In genomic region chrX:105190252-105190853, GRCh38 we compare ENCODE assay signal across 8 cellular contexts. TPM values are rescaled to one million over a fixed set of nuclear protein-coding genes. Genes with fewer than 3 reads are reported as not detected.
DNase-seq lines count a peak whose midpoint lies in the region; ATAC-seq, FAIRE-seq and TF ChIP-seq lines count a peak whose summit lies in the region.

No MANE protein-coding gene starts in this region.

- no peak overlapping the region for H3K27ac ChIP-seq in H1 (ENCODE audit: low read depth, low read length)
- no peak overlapping the region for H3K27ac ChIP-seq in neuronal stem cell (replicated peaks; ENCODE audit: low read length)

- H3K27me3 ChIP-seq in H1 (replicated peaks in 1 of 4; ENCODE audit: control insufficient read depth in 3 of 4, extremely low read depth in 1 of 4, insufficient read depth in 3 of 4, low read length in 3 of 4) (no peaks in the 10 kb centered on the region), neuronal stem cell (ENCODE audit: control insufficient read depth in 3 of 3, insufficient read depth in 3 of 3, low read depth in 1 of 3, low read length in 3 of 3) (no peaks in the 10 kb centered on the region)

- no peaks in the 10 kb centered on the region for H3K23me2 ChIP-seq in H1 (ENCODE audit: low read depth, low read length)

- H3K36me3 ChIP-seq in H1 (ENCODE audit: control insufficient read depth in 2 of 4, insufficient read depth in 4 of 4, low read length in 3 of 4) (no peaks in the 10 kb centered on the region), neuronal stem cell (replicated peaks in 1 of 2; ENCODE audit: control insufficient read depth in 2 of 2, insufficient read depth in 2 of 2, low read length in 2 of 2) (no peaks in the 10 kb centered on the region)

- no peaks in the 10 kb centered on the region for H3K79me1 ChIP-seq in H1 (ENCODE audit: low read depth, low read length)
- no peaks in the 10 kb centered on the region for H3K79me1 ChIP-seq in neuronal stem cell (ENCODE audit: low read depth, low read length)

- FAIRE-seq in H1 (lab: Jason Lieb, UNC) = no peak

- peak; percentile 61 to 64 for TF ChIP-seq RAD21 in H1 (IDR thresholded peaks at IDR 0.05 in 1 of 2, conservative IDR thresholded peaks at IDR 0.05 in 1 of 2; ENCODE audit: low read depth in 2 of 2, low read length in 2 of 2)

- POLR2A ChIA-PET in H1 (lab: Charles Lee; ENCODE audit: partially characterized antibody) = no interaction called here

- no peak overlapping the region; the same call in 1 of the 2 replicates for H2AFZ ChIP-seq in H1 (ENCODE audit: low read length)
- H2AFZ ChIP-seq in neuronal stem cell (ENCODE audit: low read length) = no peak overlapping the region

- H3K4me3 ChIP-seq in H1 (ENCODE audit: extremely low read depth in 1 of 4, insufficient read depth in 2 of 4, low read depth in 3 of 4, low read length in 4 of 4) = no peak overlapping the region
- H3K4me3 ChIP-seq in neuronal stem cell (ENCODE audit: low read length in 2 of 2) = no peak overlapping the region

- H3K56ac ChIP-seq in H1 (replicated peaks; ENCODE audit: insufficient read length, low read depth, low read length) = no peak overlapping the region

- no peak overlapping the region for H2AK5ac ChIP-seq in H1 (ENCODE audit: low read depth, low read length)
- H2AK5ac ChIP-seq in neuronal stem cell (ENCODE audit: low read depth, low read length) = no peak overlapping the region

- H2BK12ac ChIP-seq in H1 (ENCODE audit: low read depth, low read length) (no peak overlapping the region), neuronal stem cell (ENCODE audit: low read length) (no peak overlapping the region)

- no peak for TF ChIP-seq POLR2A in H1 (IDR thresholded peaks at IDR 0.05; ENCODE audit: control extremely low read depth in 1 of 2, low read depth in 2 of 2, low read length in 2 of 2)

- no peaks in the 10 kb centered on the region for H3K79me2 ChIP-seq in H1 (ENCODE audit: control insufficient read depth in 1 of 2, insufficient read depth in 2 of 2, low read length in 2 of 2)

- H3K23ac ChIP-seq in H1 (ENCODE audit: insufficient read length) = no peak overlapping the region
- H3K23ac ChIP-seq in neuronal stem cell (ENCODE audit: low read depth, low read length, poor library complexity) = no peak overlapping the region

- no peak overlapping the region for H3K14ac ChIP-seq in H1 (ENCODE audit: insufficient read length)
- no peak overlapping the region for H3K14ac ChIP-seq in neuronal stem cell (ENCODE audit: low read length)

- WGBS in H1 (ENCODE audit: extremely low coverage in 1 of 2, insufficient coverage in 1 of 2, insufficient read length in 1 of 2, insufficient replicate concordance in 2 of 2, low coverage in 1 of 2, low lambda C conversion rate in 2 of 2, missing lambda C conversion rate in 1 of 2), 2 experiments = 0% methylated on average over 1 of the region's 2 CpGs; no CpG with 5 or more reads in 1 of the 2 experiments
- WGBS in neuronal stem cell (ENCODE audit: extremely low coverage in 2 of 2, insufficient read length in 2 of 2, insufficient replicate concordance in 1 of 2), 2 donors = no CpG with 5 or more reads among the region's 2 CpGs

- CTCF ChIA-PET in H1 (lab: Charles Lee; ENCODE audit: partially characterized antibody) = interaction anchor here (0.6 to 1.6 kb wide), 20 partner anchors 9 to 821 kb away, joined by 3 to 6 read pairs (median 4); partner anchors contain the start of gene IL1RAPL2

- no peak overlapping the region for H3K4me2 ChIP-seq in H1 (ENCODE audit: insufficient read depth in 1 of 2, low read depth in 2 of 2, low read length in 2 of 2)
- no peak overlapping the region for H3K4me2 ChIP-seq in neuronal stem cell (ENCODE audit: insufficient read depth, low read length, poor library complexity, severe bottlenecking)

- H4K91ac ChIP-seq in H1 (replicated peaks; ENCODE audit: insufficient read length, low read length) (no peak overlapping the region), neuronal stem cell (ENCODE audit: low read depth, low read length, poor library complexity) (no peak overlapping the region)

- in situ Hi-C loops in ACHN (cut with HindIII; ENCODE audit: low pct_ligation_motif_present, low pct_unique_long_range_greater_than_20kb, low sequenced_read_pairs) = no loop called here

- H3K4ac ChIP-seq in H1 (replicated peaks; ENCODE audit: insufficient read length, low read depth, low read length) (no peak overlapping the region), neuronal stem cell (ENCODE audit: low read length) (no peak overlapping the region)

- H2BK120ac ChIP-seq in H1 (replicated peaks; ENCODE audit: low read depth, low read length) (no peak overlapping the region), neuronal stem cell (ENCODE audit: low read depth, low read length) (no peak overlapping the region)

- H4K8ac ChIP-seq in H1 (ENCODE audit: extremely low read depth, insufficient read depth, low read length) = no peak overlapping the region; the same call in 1 of the 2 replicates
- no peak overlapping the region for H4K8ac ChIP-seq in neuronal stem cell (ENCODE audit: low read depth, low read length)

- DNase-seq in ACHN (peak; percentile 29), ELR (ENCODE audit: low read depth) (peak; percentile 17), NCI-H460 (ENCODE audit: extremely low read depth, low read depth) (peak; percentile 5), H1 (ENCODE audit: low read depth in 1 of 2, low spot score in 2 of 2) (peak in 1 of 2 experiments; percentile 50), neuronal stem cell (ENCODE audit: low spot score) (peak; percentile 29), activated T-cell treated with anti-CD3 and anti-CD28 coated beads for 4 hours (no peak), GOT3 (lab: John Stamatoyannopoulos, UW) (no peak)

- no peak overlapping the region for H4K5ac ChIP-seq in H1 (ENCODE audit: insufficient read length, low read depth, low read length)

- TF ChIP-seq CTCF in H1 (IDR thresholded peaks at IDR 0.05; ENCODE audit: control extremely low read depth in 1 of 3, insufficient read depth in 1 of 3, low read depth in 1 of 3, low read length in 3 of 3) = peak in 2 of 3 experiments; percentile 17 to 54; a peak in 2 of 4 replicates

- H2BK15ac ChIP-seq in H1 (ENCODE audit: low read length) (no peak overlapping the region), neuronal stem cell (ENCODE audit: low read length) (no peak overlapping the region)

- H2BK5ac ChIP-seq in H1 (ENCODE audit: low read depth, low read length) (no peak overlapping the region), neuronal stem cell (ENCODE audit: low read length) (no peak overlapping the region)

- no peaks in the 10 kb centered on the region for H3K9me3 ChIP-seq in H1 (ENCODE audit: insufficient read depth in 2 of 2, low read depth in 1 of 2, low read length in 1 of 2)
- H3K9me3 ChIP-seq in neuronal stem cell (replicated peaks in 1 of 2; ENCODE audit: control insufficient read depth in 2 of 2, insufficient read depth in 1 of 2, low read depth in 1 of 2, low read length in 2 of 2) = no peaks in the 10 kb centered on the region

- H3K4me1 ChIP-seq in H1 (replicated peaks in 1 of 4; ENCODE audit: control insufficient read depth in 3 of 4, insufficient read depth in 4 of 4, low read length in 3 of 4) (peaks cover 0 to 2% (median 0%) of the 10 kb centered on the region in 4 experiments; a peak in 2 of 7 replicates), neuronal stem cell (ENCODE audit: control insufficient read depth in 2 of 2, insufficient read depth in 1 of 2, low read depth in 1 of 2, low read length in 2 of 2) (no peaks in the 10 kb centered on the region)

- H4K20me1 ChIP-seq in H1 (replicated peaks in 1 of 2; ENCODE audit: control insufficient read depth in 1 of 2, insufficient read depth in 2 of 2, low read length in 2 of 2) = no peaks in the 10 kb centered on the region

- no peak overlapping the region for H2BK20ac ChIP-seq in H1 (ENCODE audit: low read length)

- no peak for ATAC-seq in GM18498 (IDR thresholded peaks at IDR 0.05; ENCODE audit: unreplicated experiment)

- TF ChIP-seq EP300 in H1 (IDR thresholded peaks at IDR 0.05; ENCODE audit: borderline replicate concordance in 1 of 2, low read depth in 2 of 2, low read length in 2 of 2) = no peak

- H3K9ac ChIP-seq in H1 (replicated peaks in 1 of 4; ENCODE audit: extremely low read depth in 1 of 4, low read depth in 3 of 4, low read length in 3 of 4) (no peak overlapping the region), neuronal stem cell (ENCODE audit: low read depth, low read length, poor library complexity) (no peak overlapping the region)

- H3K18ac ChIP-seq in H1 (ENCODE audit: extremely low read depth, low read length) = no peak overlapping the region
- no peak overlapping the region for H3K18ac ChIP-seq in neuronal stem cell (ENCODE audit: low read length)

TF ChIP-seq in H1, 55 proteins besides CTCF, POLR2A, EP300 and RAD21 (continues in another document):
- TF ChIP-seq POU5F1 (IDR thresholded peaks at IDR 0.05; ENCODE audit: low read depth, low read length) (no peak), CHD2 (IDR thresholded peaks at IDR 0.05; ENCODE audit: low read length) (no peak)

RNA-seq across cellular contexts. Expression of gene TEX13A, which starts 30.1 kb away (rescaled TPM):
- not detected in 2 replicates for total RNA-seq in NCI-H460 (2014; rRNA removed; shearing (Covaris generic))
- polyA plus RNA-seq in NCI-H460 (2014; cell fraction: nucleus; rRNA removed) = not detected in 2 replicates
- not detected in 2 replicates for total RNA-seq in H1 (2021; fragmentation: NEBNext Ultra II Directional; extraction: Animal tissue kit (Norgen Biotek cat#: 25700))
- polyA plus RNA-seq in H1 (2011; rRNA removed) = not detected in 2 replicates
- 0.05 TPM for polyA plus RNA-seq in H1 (2011; cell fraction: cytosol; rRNA removed)
- not detected for polyA plus RNA-seq in H1 (2011; cell fraction: nucleus; rRNA removed)
- not detected in 4 replicates for polyA plus RNA-seq in H1 (2012, experiment 1 of 2)
- polyA plus RNA-seq in H1 (2012, experiment 2 of 2) = not detected
- not detected for polyA plus RNA-seq in H1 (2013, experiment 1 of 2)
- 0.06 TPM for polyA plus RNA-seq in H1 (2013, experiment 2 of 2)
- not detected in 2 replicates for polyA minus RNA-seq in H1 (2011; rRNA and poly(A)+ RNA removed)
- not detected for polyA minus RNA-seq in H1 (2011; cell fraction: cytosol; rRNA and poly(A)+ RNA removed)
- polyA minus RNA-seq in H1 (2011; cell fraction: nucleus; rRNA and poly(A)+ RNA removed) = not detected
- polyA plus RNA-seq in neuronal stem cell (2013, experiment 1 of 2) = not detected
- not detected for polyA plus RNA-seq in neuronal stem cell (2013, experiment 2 of 2)

Comparison
In these comparisons a context has a peak if more than half of its experiments do, and no peak if none do; other contexts are left out.
1. DNase-seq: peak in ACHN (single experiment), ELR (single experiment), NCI-H460 (single experiment) and neuronal stem cell (single experiment); none in activated T-cell treated with anti-CD3 and anti-CD28 coated beads for 4 hours (single experiment) and GOT3 (single experiment).